16 cellular contexts compared by ENCODE assay signal in the genomic region with DNA sequence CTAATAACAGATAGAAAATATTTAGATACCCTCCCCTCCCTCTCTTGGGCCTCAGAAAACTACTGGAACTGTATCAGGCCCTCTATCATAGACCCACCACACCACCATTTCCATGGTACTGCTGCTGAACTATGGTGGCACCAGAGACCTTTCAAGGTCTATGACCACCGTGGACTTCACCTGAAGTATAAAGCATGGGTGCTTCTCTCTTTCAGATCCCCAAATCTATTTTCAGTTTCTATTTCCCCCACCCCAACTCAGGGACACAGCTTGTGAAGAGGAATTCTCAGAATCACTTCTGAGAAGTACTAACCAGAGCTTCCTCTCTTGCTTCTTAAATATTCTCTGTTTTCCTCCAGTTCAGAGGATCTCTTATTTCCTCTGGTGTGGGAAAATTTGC.
DNase-seq lines count a peak whose midpoint lies in the region; ATAC-seq and TF ChIP-seq lines count a peak whose summit lies in the region.
"Had no signal": no experiment of that assay in that cellular context is flagged by ENCODE, and none has a peak within 500 bp of the region (broad histone marks: within the 10 kb centered on the region; RNA-seq: fewer than 3 reads in every experiment).

No MANE protein-coding gene starts in this region.

- POLR2A ChIA-PET in CD4-positive, alpha-beta memory T cell (lab: Charles Lee; ENCODE audit: partially characterized antibody): no interaction called here
- POLR2A ChIA-PET in RWPE1 (lab: Yijun Ruan, JAX; ENCODE audit: low non-redundant PET): no interaction called here

- no peak for TF ChIP-seq POLR2A in body of pancreas (IDR thresholded peaks at IDR 0.05)

- peak; percentile 47 for ATAC-seq in GM19468 (IDR thresholded peaks at IDR 0.05; ENCODE audit: extremely low read depth, unreplicated experiment)
- peak; percentile 46 for ATAC-seq in HG02870 (IDR thresholded peaks at IDR 0.05; ENCODE audit: unreplicated experiment)
- ATAC-seq in HG03520 (IDR thresholded peaks at IDR 0.05; ENCODE audit: unreplicated experiment): peak; percentile 49
- no peak for ATAC-seq in body of pancreas
- ATAC-seq: upper lobe of right lung had no signal

- DNase-seq in GM12865 (ENCODE audit: low read depth) (peak; percentile 37), HAP-1 (ENCODE audit: low spot score in 2 of 2) (no peak), RWPE1 (ENCODE audit: low spot score) (no peak), body of pancreas (no peak)
- DNase-seq in CD4-positive, alpha-beta memory T cell: no peak
- DNase-seq: activated CD4-positive, alpha-beta T cell treated with anti-CD3 and anti-CD28 coated beads, Interleukin-2, amount 10 ng/mL, durations not matched to agents 24 days and 14 days; effector CD4-positive, alpha-beta T cell; NCI-H2029 treated with DMSO at 0.1 percent for 48 hours; upper lobe of right lung had no signal

- intact Hi-C loops in CD4-positive, alpha-beta memory T cell (cut with micrococcal nuclease): no loop called here
- intact Hi-C loops in body of pancreas (cut with DNase I): no loop called here

- H3K27ac Mint-ChIP-seq in CD4-positive, alpha-beta memory T cell: no peak overlapping the region
- H3K27ac Mint-ChIP-seq: activated CD4-positive, alpha-beta T cell treated with anti-CD3 and anti-CD28 coated beads, Interleukin-2, amount 10 ng/mL, durations not matched to agents 24 days and 14 days; activated T-helper 1 cell treated with anti-CD3 and anti-CD28 coated beads, Interleukin-12 subunit alpha, Interleukin-12 subunit beta, Interleukin-2, Interleukin-4 antibody, amounts not matched to agents 30 ng/mL and 10 ng/mL and 1 ng/mL, durations not matched to agents 14 hours and 24 hours and 36 hours; neural progenitor cell had no signal

- H3K36me3 Mint-ChIP-seq in CD4-positive, alpha-beta memory T cell: no peaks in the 10 kb centered on the region
- H3K36me3 Mint-ChIP-seq: neural progenitor cell had no signal

- CTCF ChIA-PET in CD4-positive, alpha-beta memory T cell (lab: Charles Lee; ENCODE audit: partially characterized antibody): no interaction called here
- CTCF ChIA-PET in RWPE1 (lab: Yijun Ruan, JAX): no interaction called here

- no peak overlapping the region for H3K4me3 Mint-ChIP-seq in CD4-positive, alpha-beta memory T cell
- H3K4me3 Mint-ChIP-seq: activated CD4-positive, alpha-beta T cell treated with anti-CD3 and anti-CD28 coated beads, Interleukin-2, amount 10 ng/mL, durations not matched to agents 24 days and 14 days; activated T-helper 1 cell treated with anti-CD3 and anti-CD28 coated beads, Interleukin-12 subunit alpha, Interleukin-12 subunit beta, Interleukin-2, Interleukin-4 antibody, amounts not matched to agents 30 ng/mL and 10 ng/mL and 1 ng/mL, durations not matched to agents 14 hours and 24 hours and 36 hours; neural progenitor cell had no signal

- H3K4me3 ChIP-seq in GM12865 (ENCODE audit: low read depth, low read length) (no peak overlapping the region), HAP-1 (no peak overlapping the region), body of pancreas (no peak overlapping the region)
- H3K4me3 ChIP-seq in CD4-positive, alpha-beta memory T cell (ENCODE audit: low read length in 2 of 2): no peak overlapping the region
- H3K4me3 ChIP-seq: ascending aorta, neural progenitor cell, upper lobe of right lung had no signal

- peaks cover 0 to 6% (median 0%) of the 10 kb centered on the region in 8 donors for H3K9me3 Mint-ChIP-seq in CD4-positive, alpha-beta memory T cell
- H3K9me3 Mint-ChIP-seq: activated CD4-positive, alpha-beta T cell treated with anti-CD3 and anti-CD28 coated beads, Interleukin-2, amount 10 ng/mL, durations not matched to agents 24 days and 14 days; activated T-helper 1 cell treated with anti-CD3 and anti-CD28 coated beads, Interleukin-12 subunit alpha, Interleukin-12 subunit beta, Interleukin-2, Interleukin-4 antibody, amounts not matched to agents 30 ng/mL and 10 ng/mL and 1 ng/mL, durations not matched to agents 14 hours and 24 hours and 36 hours; neural progenitor cell had no signal

- no peak for TF ChIP-seq CTCF in GM12865 (IDR thresholded peaks at IDR 0.05; ENCODE audit: insufficient read depth, low read depth, low read length, missing control alignments)
- no peak for TF ChIP-seq CTCF in RWPE1 (conservative IDR thresholded peaks at IDR 0.05; ENCODE audit: low read depth)
- no peak for TF ChIP-seq CTCF in body of pancreas (IDR thresholded peaks at IDR 0.05)

- WGBS in body of pancreas, 2 donors: 40 to 43% methylated on average over 1 of the region's 1 CpG

- H3K4me1 ChIP-seq in HAP-1 (peaks cover 8% of the 10 kb centered on the region), body of pancreas (no peaks in the 10 kb centered on the region)
- H3K4me1 ChIP-seq in CD4-positive, alpha-beta memory T cell (ENCODE audit: insufficient read depth, low read length): no peaks in the 10 kb centered on the region
- H3K4me1 ChIP-seq: ascending aorta, neural progenitor cell, upper lobe of right lung had no signal

- H3K36me3 ChIP-seq in HAP-1 (replicated peaks): no peaks in the 10 kb centered on the region
- no peaks in the 10 kb centered on the region for H3K36me3 ChIP-seq in CD4-positive, alpha-beta memory T cell (ENCODE audit: insufficient read depth, low read length)
- no peaks in the 10 kb centered on the region for H3K36me3 ChIP-seq in body of pancreas (replicated peaks in 1 of 2; ENCODE audit: insufficient read depth in 1 of 2, low read depth in 2 of 2)
- H3K36me3 ChIP-seq: ascending aorta, neural progenitor cell, upper lobe of right lung had no signal

- no peaks in the 10 kb centered on the region for H3K4me1 Mint-ChIP-seq in CD4-positive, alpha-beta memory T cell
- H3K4me1 Mint-ChIP-seq: activated CD4-positive, alpha-beta T cell treated with anti-CD3 and anti-CD28 coated beads, Interleukin-2, amount 10 ng/mL, durations not matched to agents 24 days and 14 days; neural progenitor cell had no signal

- H3K27me3 ChIP-seq in HAP-1 (ENCODE audit: low read depth): no peaks in the 10 kb centered on the region
- no peaks in the 10 kb centered on the region for H3K27me3 ChIP-seq in CD4-positive, alpha-beta memory T cell (ENCODE audit: insufficient read depth, low read length)
- H3K27me3 ChIP-seq in body of pancreas: no peaks in the 10 kb centered on the region
- H3K27me3 ChIP-seq: ascending aorta, neural progenitor cell, upper lobe of right lung had no signal

- H3K9me3 ChIP-seq in HAP-1 (no peaks in the 10 kb centered on the region), body of pancreas (no peaks in the 10 kb centered on the region)
- H3K9me3 ChIP-seq in CD4-positive, alpha-beta memory T cell (ENCODE audit: control insufficient read depth in 1 of 2, low read length in 2 of 2): no peaks in the 10 kb centered on the region
- H3K9me3 ChIP-seq: ascending aorta, upper lobe of right lung had no signal

- in situ Hi-C loops in HAP-1 (cut with MboI; ENCODE audit: low sequenced_read_pairs): no loop called here

- H3K27me3 Mint-ChIP-seq in CD4-positive, alpha-beta memory T cell: no peaks in the 10 kb centered on the region
- H3K27me3 Mint-ChIP-seq: activated CD4-positive, alpha-beta T cell treated with anti-CD3 and anti-CD28 coated beads, Interleukin-2, amount 10 ng/mL, durations not matched to agents 24 days and 14 days had no signal

- H3K27ac ChIP-seq in CD4-positive, alpha-beta memory T cell (ENCODE audit: low read depth, low read length): no peak overlapping the region
- H3K27ac ChIP-seq in RWPE1: no peak overlapping the region
- H3K27ac ChIP-seq in body of pancreas: no peak overlapping the region
- H3K27ac ChIP-seq: ascending aorta, KMS-11, neural progenitor cell, upper lobe of right lung had no signal
